In the genomic region with DNA sequence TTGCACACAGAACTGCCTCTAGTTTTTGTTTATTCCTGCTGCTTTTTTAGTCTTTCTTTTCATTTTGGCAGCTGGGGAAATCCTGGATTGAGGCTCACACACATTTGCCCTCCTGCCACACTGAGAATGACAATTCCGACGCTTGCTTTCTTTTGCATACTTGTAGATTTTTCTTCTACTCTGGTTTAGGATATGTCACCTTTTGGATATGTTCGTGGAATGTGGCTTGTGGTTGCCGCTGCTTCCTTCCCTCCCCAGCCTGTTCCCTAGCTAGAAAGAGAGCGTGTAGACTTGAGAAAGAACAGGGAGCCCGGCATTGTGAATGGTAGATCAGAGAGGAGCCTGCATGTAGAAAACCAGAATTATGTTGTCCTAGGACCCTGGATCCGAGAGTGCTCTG, we compare ENCODE assay signal across 1 cellular context.
TF ChIP-seq lines count a peak whose summit lies in the region.

No MANE protein-coding gene starts in this region.

TF ChIP-seq in IMR-90, 13 proteins besides CTCF, POLR2A, EP300 and RAD21:
- TF ChIP-seq RFX5 (IDR thresholded peaks at IDR 0.05; ENCODE audit: low read depth, low read length) (no peak), MXI1 (IDR thresholded peaks at IDR 0.05; ENCODE audit: borderline replicate concordance, low read depth, low read length) (no peak), MAZ (IDR thresholded peaks at IDR 0.05; ENCODE audit: borderline replicate concordance, low read depth, low read length) (no peak; the same call in 1 of the 2 replicates), RCOR1 (IDR thresholded peaks at IDR 0.05; ENCODE audit: insufficient replicate concordance, low read length) (no peak), CHD1 (IDR thresholded peaks at IDR 0.05; ENCODE audit: low read depth, low read length) (no peak), NFE2L2 (IDR thresholded peaks at IDR 0.05; ENCODE audit: low read depth, low read length) (no peak), SMC3 (IDR thresholded peaks at IDR 0.05; ENCODE audit: low read depth, low read length) (no peak), MAFK (IDR thresholded peaks at IDR 0.05; ENCODE audit: low read depth, low read length) (no peak), BHLHE40 (IDR thresholded peaks at IDR 0.05; ENCODE audit: low read depth, low read length) (no peak), CEBPB (IDR thresholded peaks at IDR 0.05; ENCODE audit: low read depth, low read length) (no peak), FOS (IDR thresholded peaks at IDR 0.05; ENCODE audit: low read depth, low read length) (no peak)
- TF ChIP-seq, protein P1, sequence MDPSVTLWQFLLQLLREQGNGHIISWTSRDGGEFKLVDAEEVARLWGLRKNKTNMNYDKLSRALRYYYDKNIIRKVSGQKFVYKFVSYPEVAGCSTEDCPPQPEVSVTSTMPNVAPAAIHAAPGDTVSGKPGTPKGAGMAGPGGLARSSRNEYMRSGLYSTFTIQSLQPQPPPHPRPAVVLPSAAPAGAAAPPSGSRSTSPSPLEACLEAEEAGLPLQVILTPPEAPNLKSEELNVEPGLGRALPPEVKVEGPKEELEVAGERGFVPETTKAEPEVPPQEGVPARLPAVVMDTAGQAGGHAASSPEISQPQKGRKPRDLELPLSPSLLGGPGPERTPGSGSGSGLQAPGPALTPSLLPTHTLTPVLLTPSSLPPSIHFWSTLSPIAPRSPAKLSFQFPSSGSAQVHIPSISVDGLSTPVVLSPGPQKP (IDR thresholded peaks at IDR 0.05; ENCODE audit: borderline replicate concordance, low read depth, low read length): no peak
- TF ChIP-seq, protein P2, sequence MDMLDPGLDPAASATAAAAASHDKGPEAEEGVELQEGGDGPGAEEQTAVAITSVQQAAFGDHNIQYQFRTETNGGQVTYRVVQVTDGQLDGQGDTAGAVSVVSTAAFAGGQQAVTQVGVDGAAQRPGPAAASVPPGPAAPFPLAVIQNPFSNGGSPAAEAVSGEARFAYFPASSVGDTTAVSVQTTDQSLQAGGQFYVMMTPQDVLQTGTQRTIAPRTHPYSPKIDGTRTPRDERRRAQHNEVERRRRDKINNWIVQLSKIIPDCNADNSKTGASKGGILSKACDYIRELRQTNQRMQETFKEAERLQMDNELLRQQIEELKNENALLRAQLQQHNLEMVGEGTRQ (IDR thresholded peaks at IDR 0.05; ENCODE audit: low read depth, low read length): no peak
TF ChIP-seq in IMR-90: peak in this region for 0.
